ENCODE assay signal across 15 cellular contexts in genomic region chr17:37787055-37787720, GRCh38. TPM values are rescaled to one million over a fixed set of nuclear protein-coding genes. Genes with fewer than 3 reads are reported as not detected.
DNase-seq lines count a peak whose midpoint lies in the region; ATAC-seq and TF ChIP-seq lines count a peak whose summit lies in the region.
"Had no signal": no experiment of that assay in that cellular context is flagged by ENCODE, and none has a peak within 500 bp of the region (broad histone marks: within the 10 kb centered on the region; RNA-seq: fewer than 3 reads in every experiment).

No MANE protein-coding gene starts in this region.

- ATAC-seq in GM23338, result no peak
- ATAC-seq in activated CD4-positive, alpha-beta T cell treated with anti-CD3 and anti-CD28 coated beads for 36 hours, result no peak
- ATAC-seq: activated CD4-positive, CD25-positive, alpha-beta regulatory T cell treated with anti-CD3 and anti-CD28 coated beads, Interleukin-2, amount 50 U/mL, for 24 hours had no signal

- no peaks in the 10 kb centered on the region for H3K36me3 Mint-ChIP-seq in GM23338 (ENCODE audit: low read depth)
- no peaks in the 10 kb centered on the region for H3K36me3 Mint-ChIP-seq in activated CD4-positive, alpha-beta T cell treated with anti-CD3 and anti-CD28 coated beads for 36 hours (ENCODE audit: low read depth)
- H3K36me3 Mint-ChIP-seq: memory B cell had no signal

- H4K20me1 ChIP-seq in GM23338 (replicated peaks; ENCODE audit: insufficient read depth), result no peaks in the 10 kb centered on the region
- no peaks in the 10 kb centered on the region for H4K20me1 ChIP-seq in smooth muscle cell (ENCODE audit: low read depth)

- TF ChIP-seq CTCF in GM23338 (conservative IDR thresholded peaks at IDR 0.05; ENCODE audit: low read depth in 2 of 2) (no peak), adrenal gland (IDR thresholded peaks at IDR 0.05) (no peak), kidney epithelial cell (IDR thresholded peaks at IDR 0.05; ENCODE audit: insufficient read depth, low read length, poor library complexity, severe bottlenecking) (no peak), smooth muscle cell (IDR thresholded peaks at IDR 0.05; ENCODE audit: borderline replicate concordance, insufficient read depth, poor library complexity, severe bottlenecking) (no peak), GM13976 (IDR thresholded peaks at IDR 0.05; ENCODE audit: borderline replicate concordance, control extremely low read depth, extremely low read depth, insufficient read depth, missing control alignments) (no peak)

- H3K36me3 ChIP-seq in GM23338 (ENCODE audit: insufficient read depth) (no peaks in the 10 kb centered on the region; the same call in 1 of the 2 replicates), adrenal gland (replicated peaks in 1 of 2) (no peaks in the 10 kb centered on the region), kidney epithelial cell (ENCODE audit: control insufficient read depth, insufficient read depth, low read length) (no peaks in the 10 kb centered on the region), smooth muscle cell (ENCODE audit: low read depth) (no peaks in the 10 kb centered on the region)
- H3K36me3 ChIP-seq: prostate gland had no signal

- H3K4me2 ChIP-seq in GM23338 (no peak overlapping the region), smooth muscle cell (peak overlapping the region; percentile 21)

- CTCF ChIA-PET in activated CD4-positive, alpha-beta T cell treated with anti-CD3 and anti-CD28 coated beads for 36 hours (lab: Charles Lee), result interaction anchor here (0.6 kb wide), 3 partner anchors 151 to 1484 kb away, joined by 3 read pairs; no protein-coding TSS in a partner anchor

- intact Hi-C loops in adrenal gland (cut with DNase I), result no loop called here
- intact Hi-C loops in activated CD4-positive, alpha-beta T cell treated with anti-CD3 and anti-CD28 coated beads for 36 hours (cut with DNase I, micrococcal nuclease), result no loop called here

- no peaks in the 10 kb centered on the region; the same call in 2 of the 3 replicates for H3K4me1 Mint-ChIP-seq in GM23338
- no peaks in the 10 kb centered on the region for H3K4me1 Mint-ChIP-seq in activated CD4-positive, alpha-beta T cell treated with anti-CD3 and anti-CD28 coated beads for 36 hours

- TF ChIP-seq POLR2A in adrenal gland (IDR thresholded peaks at IDR 0.05), result no peak

- H3K79me2 ChIP-seq in GM23338 (replicated peaks; ENCODE audit: insufficient read depth) (no peaks in the 10 kb centered on the region), smooth muscle cell (ENCODE audit: low read depth) (no peaks in the 10 kb centered on the region)

- H3K27me3 Mint-ChIP-seq in GM23338 (ENCODE audit: insufficient read depth, low read depth, poor library complexity), result peaks cover 4% of the 10 kb centered on the region
- H3K27me3 Mint-ChIP-seq in activated CD4-positive, alpha-beta T cell treated with anti-CD3 and anti-CD28 coated beads for 36 hours, result peaks cover 43% of the 10 kb centered on the region

- H3K9me3 Mint-ChIP-seq in GM23338, result no peaks in the 10 kb centered on the region; the same call in 2 of the 3 replicates
- no peaks in the 10 kb centered on the region for H3K9me3 Mint-ChIP-seq in activated CD4-positive, alpha-beta T cell treated with anti-CD3 and anti-CD28 coated beads for 36 hours (ENCODE audit: low read depth)
- H3K9me3 Mint-ChIP-seq: activated T-helper 2 cell treated with anti-CD3 and anti-CD28 coated beads, Interferon-gamma antibody, Interleukin-2, Interleukin-4, amounts not matched to agents 10 μg/mL and 5 μg/mL and 100 μg/mL, durations not matched to agents 14 hours and 24 hours and 36 hours; memory B cell had no signal

- H3K4me3 ChIP-seq in GM23338 (no peak overlapping the region), adrenal gland (no peak overlapping the region), kidney epithelial cell (ENCODE audit: low read depth, low read length) (no peak overlapping the region), smooth muscle cell (no peak overlapping the region)
- H3K4me3 ChIP-seq: prostate gland had no signal

- no peak overlapping the region for H3K4me3 Mint-ChIP-seq in GM23338
- H3K4me3 Mint-ChIP-seq in activated CD4-positive, alpha-beta T cell treated with anti-CD3 and anti-CD28 coated beads for 36 hours, result no peak overlapping the region
- H3K4me3 Mint-ChIP-seq: memory B cell had no signal

- H3F3A ChIP-seq in GM23338 (replicated peaks; ENCODE audit: low read depth) (no peaks in the 10 kb centered on the region), smooth muscle cell (ENCODE audit: low read depth) (peaks cover 5% of the 10 kb centered on the region)

- H3K4me1 ChIP-seq in GM23338 (ENCODE audit: insufficient read depth), result no peaks in the 10 kb centered on the region
- H3K4me1 ChIP-seq in adrenal gland (replicated peaks in 1 of 2), result no peaks in the 10 kb centered on the region
- H3K4me1 ChIP-seq in smooth muscle cell (ENCODE audit: low read depth), result no peaks in the 10 kb centered on the region
- H3K4me1 ChIP-seq: prostate gland had no signal

- peaks cover 5% of the 10 kb centered on the region for H3K9me2 ChIP-seq in GM23338 (ENCODE audit: insufficient read depth)

- POLR2A ChIA-PET in activated CD4-positive, alpha-beta T cell treated with anti-CD3 and anti-CD28 coated beads for 36 hours (lab: Charles Lee), result no interaction called here

- H3K9me3 ChIP-seq in adrenal gland (replicated peaks in 1 of 3) (no peaks in the 10 kb centered on the region), smooth muscle cell (replicated peaks; ENCODE audit: low read depth) (no peaks in the 10 kb centered on the region)
- H3K9me3 ChIP-seq: prostate gland had no signal

- DNase-seq in GM23338 (ENCODE audit: low spot score) (no peak), adrenal gland (peak in 6 of 7 donors; percentile 29 to 69 (median 58)), kidney epithelial cell (ENCODE audit: low read depth) (peak; percentile 90), smooth muscle cell (lab: John Stamatoyannopoulos, UW; ENCODE audit: unreplicated experiment) (peak; percentile 5), H4 (ENCODE audit: low spot score) (no peak), GM13976 (ENCODE audit: low spot score) (no peak), T-helper 1 cell (no peak)
- DNase-seq in activated CD4-positive, alpha-beta T cell treated with anti-CD3 and anti-CD28 coated beads for 36 hours, result no peak
- DNase-seq: DMS79, NCI-H524 treated with DMSO at 0.1 percent for 48 hours had no signal

- in situ Hi-C loops in GM13976 (cut with MboI; ENCODE audit: low sequenced_read_pairs, unreplicated experiment), result no loop called here

- WGBS in adrenal gland, 4 donors, result 35 to 53% (median 40%) methylated on average over 7 to 8 of the region's 8 CpGs
- WGBS in smooth muscle cell (ENCODE audit: low lambda C conversion rate), result 45% methylated on average over 8 of the region's 8 CpGs

- H3K27ac Mint-ChIP-seq in GM23338, result no peak overlapping the region
- no peak overlapping the region for H3K27ac Mint-ChIP-seq in activated CD4-positive, alpha-beta T cell treated with anti-CD3 and anti-CD28 coated beads for 36 hours
- H3K27ac Mint-ChIP-seq: activated T-helper 2 cell treated with anti-CD3 and anti-CD28 coated beads, Interferon-gamma antibody, Interleukin-2, Interleukin-4, amounts not matched to agents 10 μg/mL and 5 μg/mL and 100 μg/mL, durations not matched to agents 14 hours and 24 hours and 36 hours; memory B cell had no signal

- H3K9ac ChIP-seq in smooth muscle cell (ENCODE audit: low read depth), result peak overlapping the region; percentile 64

- no peak overlapping the region for H3K27ac ChIP-seq in GM23338 (ENCODE audit: low read depth)
- H3K27ac ChIP-seq in adrenal gland, result no peak overlapping the region
- peak overlapping the region; percentile 90 for H3K27ac ChIP-seq in smooth muscle cell (ENCODE audit: low read depth)
- H3K27ac ChIP-seq: prostate gland had no signal

- no peaks in the 10 kb centered on the region for H3K27me3 ChIP-seq in GM23338 (ENCODE audit: insufficient read depth)
- peaks cover 3% of the 10 kb centered on the region for H3K27me3 ChIP-seq in adrenal gland
- H3K27me3 ChIP-seq in kidney epithelial cell (ENCODE audit: control insufficient read depth, insufficient read depth, low read length), result no peaks in the 10 kb centered on the region
- peaks cover 6% of the 10 kb centered on the region for H3K27me3 ChIP-seq in smooth muscle cell (ENCODE audit: low read depth)

- peak overlapping the region; percentile 28; the same call in 1 of the 2 replicates for H2AFZ ChIP-seq in GM23338
- H2AFZ ChIP-seq in smooth muscle cell (ENCODE audit: low read depth), result no peak overlapping the region

RNA-seq across cellular contexts. Expression of gene HNF1B, which starts 42.3 kb away (rescaled TPM):
- 0.04 and 0.07 TPM in 2 replicates for total RNA-seq in GM23338 (2014; rRNA removed; shearing (Covaris generic))
- polyA plus RNA-seq in GM23338 (2016; fragmentation: Nextera tagmentation; extraction: Ambion mirVana) (0.19 TPM in 1 of 2 replicates, not detected in the other), adrenal gland (under 1 TPM in 1 of 3 donors, not detected in 2; 0.03 TPM), smooth muscle cell (not detected in 2 replicates)
- total RNA-seq in adrenal gland (under 1 TPM in 2 of 8 donors, not detected in 6; 0.08 to 0.11 TPM), kidney epithelial cell (15.1 and 20.7 TPM in 2 replicates), smooth muscle cell (not detected in 2 replicates)
- not detected in 2 replicates for total RNA-seq in H4 (2014; rRNA removed; shearing (Covaris generic))
- total RNA-seq in activated CD4-positive, alpha-beta T cell treated with anti-CD3 and anti-CD28 coated beads for 36 hours, result not detected
- total RNA-seq: frontal cortex had no signal

Comparison
In these comparisons a context has a peak if more than half of its experiments do, and no peak if none do; other contexts are left out.
1. DNase-seq: peak in adrenal gland (6 of 7), kidney epithelial cell (single experiment) and smooth muscle cell (single experiment); none in GM23338 (single experiment), H4 (single experiment), GM13976 (single experiment), T-helper 1 cell (0 of 5) and activated CD4-positive, alpha-beta T cell treated with anti-CD3 and anti-CD28 coated beads for 36 hours (single experiment).
2. RNA of gene HNF1B, which starts 42.3 kb away (total RNA-seq): 15.1 to 20.7 TPM in kidney epithelial cell; 0.04 to 0.07 TPM in GM23338, not detected in activated CD4-positive, alpha-beta T cell treated with anti-CD3 and anti-CD28 coated beads for 36 hours, 0.08 to 0.11 TPM in adrenal gland, not detected in smooth muscle cell and not detected in H4; every median in the first group is over 10 times any median in the second.